8 cellular contexts compared by ENCODE assay signal in the genomic region with DNA sequence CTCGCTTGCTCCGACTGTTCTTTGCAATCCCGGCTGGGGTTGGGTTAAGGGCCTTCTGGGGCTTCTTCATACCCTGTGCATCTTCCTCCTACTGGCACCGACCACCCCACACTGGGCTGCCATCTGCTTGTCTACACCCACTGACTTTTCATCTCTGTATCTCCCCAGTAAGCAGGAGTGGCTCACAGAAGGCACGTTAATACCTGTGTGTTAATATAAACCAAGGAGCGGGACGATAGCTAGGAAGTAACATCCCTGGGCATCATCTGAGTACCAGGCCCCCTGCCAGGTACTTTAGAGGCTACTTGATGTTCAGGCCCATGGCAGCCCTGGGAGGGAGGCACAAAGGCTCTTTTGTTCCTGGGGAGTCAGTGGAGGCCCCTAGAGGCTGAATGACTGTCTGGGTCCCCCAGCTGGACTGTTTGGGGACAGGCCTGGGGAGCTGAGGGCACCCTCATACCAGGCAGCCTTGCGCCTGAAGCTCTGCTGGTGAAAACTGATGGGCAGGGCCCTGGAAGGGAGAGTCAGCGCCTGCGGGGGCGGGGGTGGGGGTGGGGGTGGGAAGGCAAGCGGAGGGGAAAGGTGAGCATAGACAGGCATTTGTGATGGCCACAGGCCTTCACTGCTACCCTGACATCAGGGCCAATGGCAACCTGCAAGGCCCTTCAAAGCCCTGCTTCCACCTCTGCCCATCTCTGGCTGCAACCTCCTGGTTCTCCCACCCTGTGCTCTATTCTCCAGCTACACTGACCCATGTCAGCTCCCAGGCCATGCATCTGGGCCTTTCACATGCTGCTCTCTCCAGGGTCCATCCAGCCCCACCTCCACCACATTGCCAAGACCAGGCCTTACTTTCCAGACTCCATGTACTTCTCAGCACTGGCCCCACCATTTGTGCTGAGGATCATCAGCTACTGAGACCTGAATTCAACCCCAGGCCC.
A peak's percentile ranks its signal among the peaks of the same experiment; 100 is the strongest.
DNase-seq lines count a peak whose midpoint lies in the region; ATAC-seq and TF ChIP-seq lines count a peak whose summit lies in the region.

No MANE protein-coding gene starts in this region.

- H3K27me3 ChIP-seq in adipocyte (replicated peaks; ENCODE audit: control insufficient read depth, insufficient read depth, low read length), result no peaks in the 10 kb centered on the region
- no peaks in the 10 kb centered on the region for H3K27me3 ChIP-seq in layer of hippocampus (ENCODE audit: control insufficient read depth, insufficient read depth, low read length)

- 0 out of 2 replicates have a peak, but pooled peaks have one; percentile 12 for TF ChIP-seq CTCF in C4-2B (conservative IDR thresholded peaks at IDR 0.05)

- peak overlapping the region; percentile 88 for H3K9ac ChIP-seq in adipocyte (ENCODE audit: low read length)

- peaks cover 13% of the 10 kb centered on the region for H3K4me1 ChIP-seq in adipocyte (ENCODE audit: control insufficient read depth, insufficient read depth, low read length)

- DNase-seq in adipocyte (ENCODE audit: low read depth) (no peak), substantia nigra (lab: John Stamatoyannopoulos, UW) (peak in 42 of 49 donors; percentile 9 to 79 (median 48)), glomerular visceral epithelial cell (ENCODE audit: extremely low spot score) (no peak)

- H3K9me3 ChIP-seq in adipocyte (ENCODE audit: control insufficient read depth, low read length), result no peaks in the 10 kb centered on the region

- H3K27ac ChIP-seq in C4-2B, result peak overlapping the region; percentile 70
- H3K27ac ChIP-seq in layer of hippocampus (ENCODE audit: low read depth, low read length), result peak overlapping the region; percentile 79
- H3K27ac ChIP-seq in substantia nigra (ENCODE audit: low read depth, low read length, poor library complexity, severe bottlenecking), result peak overlapping the region; percentile 91

- ATAC-seq in HG02884 (IDR thresholded peaks at IDR 0.05; ENCODE audit: unreplicated experiment) (peak; percentile 3), GM21737 (IDR thresholded peaks at IDR 0.05; ENCODE audit: unreplicated experiment) (no peak), HG02588 (IDR thresholded peaks at IDR 0.05; ENCODE audit: unreplicated experiment) (no peak)

- H3K4me3 ChIP-seq in adipocyte (ENCODE audit: low read length), result peak overlapping the region; percentile 81

- H3K36me3 ChIP-seq in adipocyte (ENCODE audit: control insufficient read depth, insufficient read depth, low read length, severe bottlenecking), result no peaks in the 10 kb centered on the region

Comparison
In these comparisons a context has a peak if more than half of its experiments do, and no peak if none do; other contexts are left out.
1. DNase-seq: peak in substantia nigra (42 of 49); none in adipocyte (single experiment) and glomerular visceral epithelial cell (single experiment).
2. Peak in every context shown above with its lines, with median percentiles within 50 percentile points of each other: H3K27ac ChIP-seq.